Comparison of ENCODE assay signal across 16 cellular contexts in genomic region chr2:16870677-16871076, GRCh38.
DNase-seq lines count a peak whose midpoint lies in the region; ATAC-seq and TF ChIP-seq lines count a peak whose summit lies in the region.
"Had no signal": no experiment of that assay in that cellular context is flagged by ENCODE, and none has a peak within 500 bp of the region (broad histone marks: within the 10 kb centered on the region; RNA-seq: fewer than 3 reads in every experiment).

No MANE protein-coding gene starts in this region.

- no peaks in the 10 kb centered on the region for H3K9me3 ChIP-seq in A673 (ENCODE audit: low read depth, low read length, poor library complexity, severe bottlenecking)
- no peaks in the 10 kb centered on the region for H3K9me3 ChIP-seq in tibial artery
- H3K9me3 ChIP-seq: HAP-1, SK-N-SH had no signal

- intact Hi-C loops in A673 (cut with micrococcal nuclease; ENCODE audit: unreplicated experiment) (no loop called here), tibial artery (cut with DNase I; ENCODE audit: low total_unique reads) (no loop called here)

- DNase-seq in A673 (ENCODE audit: low spot score) (peak; percentile 87), DMS53 treated with DMSO at 0.1 percent for 48 hours (lab: John Stamatoyannopoulos, UW; ENCODE audit: unreplicated experiment) (peak; percentile 21), NCI-H69 (lab: John Stamatoyannopoulos, UW) (peak; percentile 11), epithelial cell of esophagus (ENCODE audit: low read depth) (peak; percentile 27), tibial artery (no peak)
- DNase-seq in stimulated activated naive CD4-positive, alpha-beta T cell treated with Interleukin-2 at 50 U/mL for 16 hours (lab: John Stamatoyannopoulos, UW), result no peak
- DNase-seq in activated CD8-positive, alpha-beta memory T cell treated with anti-CD3 and anti-CD28 coated beads, Interleukin-2, amount 10 ng/mL, durations not matched to agents 7 days and 5 days, result no peak
- DNase-seq: NCI-H1048, NCI-H2081 treated with DMSO at 0.1 percent for 48 hours, NCI-H345, NCI-H774, SHP77, SK-N-SH had no signal

- peaks cover 2% of the 10 kb centered on the region for H3K9me3 Mint-ChIP-seq in activated CD8-positive, alpha-beta memory T cell treated with anti-CD3 and anti-CD28 coated beads, Interleukin-2, amount 10 ng/mL, durations not matched to agents 7 days and 5 days (ENCODE audit: low read depth)

- CTCF ChIA-PET in A673 (lab: Charles Lee), result no interaction called here
- CTCF ChIA-PET in activated CD8-positive, alpha-beta memory T cell treated with anti-CD3 and anti-CD28 coated beads, Interleukin-2, amount 10 ng/mL, durations not matched to agents 7 days and 5 days (lab: Charles Lee), result no interaction called here

- no peak overlapping the region for H3K27ac Mint-ChIP-seq in activated CD8-positive, alpha-beta memory T cell treated with anti-CD3 and anti-CD28 coated beads, Interleukin-2, amount 10 ng/mL, durations not matched to agents 7 days and 5 days

- H3K36me3 ChIP-seq in A673 (ENCODE audit: insufficient read depth, low read length, poor library complexity, severe bottlenecking) (no peaks in the 10 kb centered on the region), tibial artery (no peaks in the 10 kb centered on the region)
- H3K36me3 ChIP-seq: HAP-1 had no signal

- H3K4me3 ChIP-seq in A673 (ENCODE audit: low read depth, low read length, poor library complexity, severe bottlenecking) (no peak overlapping the region), epithelial cell of esophagus (ENCODE audit: low read length) (no peak overlapping the region), tibial artery (no peak overlapping the region)
- H3K4me3 ChIP-seq: HAP-1 had no signal

- no peak for ATAC-seq in activated CD8-positive, alpha-beta memory T cell treated with anti-CD3 and anti-CD28 coated beads, Interleukin-2, amount 10 ng/mL, durations not matched to agents 7 days and 5 days
- ATAC-seq in GM21619 (IDR thresholded peaks at IDR 0.05; ENCODE audit: unreplicated experiment), result no peak

- BruUV-seq in A673 (replicated peaks; lab: Mats Ljungman, UMichigan), result no TSS peak

- TF ChIP-seq CTCF in A673 (conservative IDR thresholded peaks at IDR 0.05; ENCODE audit: low read depth, low read length), result no peak
- TF ChIP-seq CTCF in epithelial cell of esophagus (IDR thresholded peaks at IDR 0.05; ENCODE audit: insufficient read depth, low read depth, low read length, missing control alignments), result no peak
- TF ChIP-seq CTCF in tibial artery (IDR thresholded peaks at IDR 0.05), result no peak

- no peaks in the 10 kb centered on the region for H3K36me3 Mint-ChIP-seq in activated CD8-positive, alpha-beta memory T cell treated with anti-CD3 and anti-CD28 coated beads, Interleukin-2, amount 10 ng/mL, durations not matched to agents 7 days and 5 days

- H3K4me1 ChIP-seq in A673 (ENCODE audit: insufficient read depth, low read length, poor library complexity, severe bottlenecking) (peaks cover 28% of the 10 kb centered on the region), tibial artery (no peaks in the 10 kb centered on the region)
- H3K4me1 ChIP-seq: HAP-1 had no signal

- H3K27ac ChIP-seq in A673 (ENCODE audit: low read depth, low read length, poor library complexity, severe bottlenecking) (no peak overlapping the region), tibial artery (no peak overlapping the region)
- H3K27ac ChIP-seq: C4-2B had no signal

- no peak overlapping the region for H3K4me3 Mint-ChIP-seq in activated CD8-positive, alpha-beta memory T cell treated with anti-CD3 and anti-CD28 coated beads, Interleukin-2, amount 10 ng/mL, durations not matched to agents 7 days and 5 days

- H3K4me1 Mint-ChIP-seq in activated CD8-positive, alpha-beta memory T cell treated with anti-CD3 and anti-CD28 coated beads, Interleukin-2, amount 10 ng/mL, durations not matched to agents 7 days and 5 days, result no peaks in the 10 kb centered on the region

- peaks cover 26% of the 10 kb centered on the region for H3K27me3 ChIP-seq in A673 (replicated peaks; ENCODE audit: insufficient read depth, low read depth, low read length, poor library complexity)
- H3K27me3 ChIP-seq in tibial artery, result no peaks in the 10 kb centered on the region

- POLR2A ChIA-PET in A673 (lab: Charles Lee; ENCODE audit: low non-redundant PET), result interaction anchor here (0.7 kb wide), 1 partner anchor 1793 kb away, joined by 3 read pairs; no protein-coding TSS in a partner anchor

- no peaks in the 10 kb centered on the region for H3K27me3 Mint-ChIP-seq in activated CD8-positive, alpha-beta memory T cell treated with anti-CD3 and anti-CD28 coated beads, Interleukin-2, amount 10 ng/mL, durations not matched to agents 7 days and 5 days

Comparison
In these comparisons a context has a peak if more than half of its experiments do, and no peak if none do; other contexts are left out.
1. DNase-seq: peak in A673 (single experiment), DMS53 treated with DMSO at 0.1 percent for 48 hours (single experiment), NCI-H69 (single experiment) and epithelial cell of esophagus (single experiment); none in tibial artery (0 of 2), stimulated activated naive CD4-positive, alpha-beta T cell treated with Interleukin-2 at 50 U/mL for 16 hours (single experiment) and activated CD8-positive, alpha-beta memory T cell treated with anti-CD3 and anti-CD28 coated beads, Interleukin-2, amount 10 ng/mL, durations not matched to agents 7 days and 5 days (single experiment).